In genomic region chrX:110311437-110312230, GRCh38 we compare ENCODE assay signal across 23 cellular contexts. TPM values are rescaled to one million over a fixed set of nuclear protein-coding genes. Genes with fewer than 3 reads are reported as not detected.
DNase-seq lines count a peak whose midpoint lies in the region; ATAC-seq, FAIRE-seq and TF ChIP-seq lines count a peak whose summit lies in the region.
"Had no signal": no experiment of that assay in that cellular context is flagged by ENCODE, and none has a peak within 500 bp of the region (broad histone marks: within the 10 kb centered on the region; RNA-seq: fewer than 3 reads in every experiment).

No MANE protein-coding gene starts in this region.

- H4K20me1 ChIP-seq in astrocyte (ENCODE audit: insufficient read depth, low read length), result peaks cover 65% of the 10 kb centered on the region

- H3K9me3 ChIP-seq in HEK293 (ENCODE audit: control insufficient read depth, insufficient read depth, low read depth, low read length), result no peaks in the 10 kb centered on the region
- H3K9me3 ChIP-seq in astrocyte (ENCODE audit: insufficient read depth, low read depth, low read length), result no peaks in the 10 kb centered on the region
- no peaks in the 10 kb centered on the region for H3K9me3 ChIP-seq in pancreas
- H3K9me3 ChIP-seq: SJCRH30, testis had no signal

- peaks cover 20% of the 10 kb centered on the region for H3K4me1 ChIP-seq in HEK293 (ENCODE audit: control insufficient read depth, insufficient read depth, low read length)
- H3K4me1 ChIP-seq in astrocyte (ENCODE audit: insufficient read depth, low read length), result peaks cover 4% of the 10 kb centered on the region
- H3K4me1 ChIP-seq in pancreas, result no peaks in the 10 kb centered on the region
- H3K4me1 ChIP-seq: SJCRH30, testis had no signal

- H3K4me1 Mint-ChIP-seq in activated CD8-positive, alpha-beta T cell treated with anti-CD3 and anti-CD28 coated beads for 36 hours (ENCODE audit: low read depth), result peaks cover 65% of the 10 kb centered on the region
- H3K4me1 Mint-ChIP-seq in activated CD8-positive, alpha-beta T cell treated with anti-CD3 and anti-CD28 coated beads, Interleukin-2, amount 10 ng/mL, durations not matched to agents 7 days and 5 days (ENCODE audit: low read depth), result peaks cover 30% of the 10 kb centered on the region
- H3K4me1 Mint-ChIP-seq in astrocyte (ENCODE audit: low read depth, unreplicated experiment), result peaks cover 27% of the 10 kb centered on the region

- WGBS in pancreas, 2 donors, result 77 to 100% methylated on average over 1 of the region's 1 CpG

- H3K9ac ChIP-seq in astrocyte (ENCODE audit: low read length), result no peak overlapping the region

- H3K27ac ChIP-seq in HEK293 (ENCODE audit: extremely low read depth, low read depth, low read length) (no peak overlapping the region), astrocyte (ENCODE audit: low read depth, low read length) (no peak overlapping the region), pancreas (no peak overlapping the region)
- H3K27ac ChIP-seq: foreskin keratinocyte, SJCRH30, skin epidermis, testis had no signal

- no peak for DNase-seq in activated CD8-positive, alpha-beta T cell treated with anti-CD3 and anti-CD28 coated beads for 36 hours
- no peak for DNase-seq in activated CD8-positive, alpha-beta T cell treated with anti-CD3 and anti-CD28 coated beads, Interleukin-2, amount 10 ng/mL, durations not matched to agents 7 days and 5 days
- no peak for DNase-seq in astrocyte (ENCODE audit: low read depth)
- DNase-seq in pancreas, result no peak
- DNase-seq in NCI-H2107 treated with DMSO at 0.1 percent for 48 hours (lab: John Stamatoyannopoulos, UW; ENCODE audit: unreplicated experiment), result no peak
- no peak for DNase-seq in activated CD8-positive, alpha-beta memory T cell treated with anti-CD3 and anti-CD28 coated beads, Interleukin-2, amount 50 U/mL, for 4 hours
- no peak for DNase-seq in activated effector memory CD4-positive, alpha-beta T cell treated with anti-CD3 and anti-CD28 coated beads, Interleukin-2, amount 50 U/mL, for 16 hours
- DNase-seq: activated naive CD8-positive, alpha-beta T cell treated with anti-CD3 and anti-CD28 coated beads, Interleukin-2, amount 10 ng/mL, durations not matched to agents 7 days and 5 days; foreskin keratinocyte; Kasumi-1; left cardiac atrium; mammary epithelial cell; NCI-H1092; NCI-H1930; NCI-H526 treated with DMSO at 0.1 percent for 48 hours; SJCRH30; testis had no signal

- H3K36me3 ChIP-seq in HEK293 (ENCODE audit: control insufficient read depth in 2 of 2, insufficient read depth in 1 of 2, low read length in 2 of 2) (no peaks in the 10 kb centered on the region), astrocyte (ENCODE audit: insufficient read depth, low read length) (no peaks in the 10 kb centered on the region), pancreas (no peaks in the 10 kb centered on the region)
- H3K36me3 ChIP-seq: SJCRH30 had no signal

- peak; percentile 49 for ATAC-seq in activated CD8-positive, alpha-beta T cell treated with anti-CD3 and anti-CD28 coated beads for 36 hours
- no peak for ATAC-seq in activated CD8-positive, alpha-beta T cell treated with anti-CD3 and anti-CD28 coated beads, Interleukin-2, amount 10 ng/mL, durations not matched to agents 7 days and 5 days
- ATAC-seq in pancreas, result no peak
- ATAC-seq: left cardiac atrium had no signal

- no peak overlapping the region for H2AFZ ChIP-seq in astrocyte (ENCODE audit: low read depth, low read length)

- CTCF ChIA-PET in activated CD8-positive, alpha-beta T cell treated with anti-CD3 and anti-CD28 coated beads for 36 hours (lab: Charles Lee), result no interaction called here
- CTCF ChIA-PET in activated CD8-positive, alpha-beta T cell treated with anti-CD3 and anti-CD28 coated beads, Interleukin-2, amount 10 ng/mL, durations not matched to agents 7 days and 5 days (lab: Charles Lee), result interaction anchor here (1.3 kb wide), 1 partner anchor 165 kb away, joined by 3 read pairs; no protein-coding TSS in a partner anchor
- CTCF ChIA-PET in HEK293 (lab: Yijun Ruan, JAX), result interaction anchor here (1.5 kb wide), 1 partner anchor 143 kb away, joined by 3 read pairs; no protein-coding TSS in a partner anchor

- no peaks in the 10 kb centered on the region for H3K9me3 Mint-ChIP-seq in activated CD8-positive, alpha-beta T cell treated with anti-CD3 and anti-CD28 coated beads for 36 hours
- no peaks in the 10 kb centered on the region for H3K9me3 Mint-ChIP-seq in activated CD8-positive, alpha-beta T cell treated with anti-CD3 and anti-CD28 coated beads, Interleukin-2, amount 10 ng/mL, durations not matched to agents 7 days and 5 days (ENCODE audit: insufficient read depth)
- no peaks in the 10 kb centered on the region for H3K9me3 Mint-ChIP-seq in astrocyte (ENCODE audit: unreplicated experiment)
- H3K9me3 Mint-ChIP-seq: activated naive CD8-positive, alpha-beta T cell treated with anti-CD3 and anti-CD28 coated beads, Interleukin-2, amount 10 ng/mL, durations not matched to agents 7 days and 5 days; stimulated activated memory B cell treated with anti-CD40 and anti-IgM and Interleukin-4, amounts not matched to agents 10 μg/mL and 1 μg/mL and 100 μg/mL, for 72 hours had no signal

- peaks cover 2% of the 10 kb centered on the region for H3K36me3 Mint-ChIP-seq in activated CD8-positive, alpha-beta T cell treated with anti-CD3 and anti-CD28 coated beads for 36 hours (ENCODE audit: low read depth)
- no peaks in the 10 kb centered on the region for H3K36me3 Mint-ChIP-seq in activated CD8-positive, alpha-beta T cell treated with anti-CD3 and anti-CD28 coated beads, Interleukin-2, amount 10 ng/mL, durations not matched to agents 7 days and 5 days (ENCODE audit: low read depth)
- no peaks in the 10 kb centered on the region for H3K36me3 Mint-ChIP-seq in astrocyte (ENCODE audit: low read depth, unreplicated experiment)
- H3K36me3 Mint-ChIP-seq: stimulated activated memory B cell treated with anti-CD40 and anti-IgM and Interleukin-4, amounts not matched to agents 10 μg/mL and 1 μg/mL and 100 μg/mL, for 72 hours had no signal

- H3K27me3 Mint-ChIP-seq in activated CD8-positive, alpha-beta T cell treated with anti-CD3 and anti-CD28 coated beads for 36 hours, result no peaks in the 10 kb centered on the region
- H3K27me3 Mint-ChIP-seq in activated CD8-positive, alpha-beta T cell treated with anti-CD3 and anti-CD28 coated beads, Interleukin-2, amount 10 ng/mL, durations not matched to agents 7 days and 5 days (ENCODE audit: low read depth), result no peaks in the 10 kb centered on the region
- no peaks in the 10 kb centered on the region for H3K27me3 Mint-ChIP-seq in astrocyte (ENCODE audit: low read depth, unreplicated experiment)
- H3K27me3 Mint-ChIP-seq: activated naive CD8-positive, alpha-beta T cell treated with anti-CD3 and anti-CD28 coated beads, Interleukin-2, amount 10 ng/mL, durations not matched to agents 7 days and 5 days; stimulated activated memory B cell treated with anti-CD40 and anti-IgM and Interleukin-4, amounts not matched to agents 10 μg/mL and 1 μg/mL and 100 μg/mL, for 72 hours had no signal

- no peak for TF ChIP-seq CTCF in activated CD8-positive, alpha-beta T cell treated with anti-CD3 and anti-CD28 coated beads for 36 hours (IDR thresholded peaks at IDR 0.05)
- TF ChIP-seq CTCF in HEK293 (tag by site-specific recombination; IDR thresholded peaks at IDR 0.05) (no peak), astrocyte (IDR thresholded peaks at IDR 0.05; ENCODE audit: insufficient read depth, low read depth, low read length) (no peak), pancreas (IDR thresholded peaks at IDR 0.05) (no peak)

- no peaks in the 10 kb centered on the region for H3K27me3 ChIP-seq in astrocyte (ENCODE audit: insufficient read depth, low read length)
- no peaks in the 10 kb centered on the region for H3K27me3 ChIP-seq in pancreas
- H3K27me3 ChIP-seq: foreskin keratinocyte, SJCRH30, testis had no signal

- H3K27ac Mint-ChIP-seq in activated CD8-positive, alpha-beta T cell treated with anti-CD3 and anti-CD28 coated beads for 36 hours, result peak overlapping the region; percentile 27
- H3K27ac Mint-ChIP-seq in activated CD8-positive, alpha-beta T cell treated with anti-CD3 and anti-CD28 coated beads, Interleukin-2, amount 10 ng/mL, durations not matched to agents 7 days and 5 days, result no peak overlapping the region
- peak overlapping the region; percentile 58 for H3K27ac Mint-ChIP-seq in astrocyte (ENCODE audit: unreplicated experiment)
- H3K27ac Mint-ChIP-seq: activated naive CD8-positive, alpha-beta T cell treated with anti-CD3 and anti-CD28 coated beads, Interleukin-2, amount 10 ng/mL, durations not matched to agents 7 days and 5 days had no signal

- intact Hi-C loops in activated CD8-positive, alpha-beta T cell treated with anti-CD3 and anti-CD28 coated beads for 36 hours (cut with micrococcal nuclease), result loop anchor here (10.0 kb wide), 1 partner anchor 147 kb away; no protein-coding TSS in a partner anchor
- intact Hi-C loops in pancreas (cut with DNase I), result no loop called here

- no peak overlapping the region for H3K4me2 ChIP-seq in astrocyte (ENCODE audit: low read length)

- H3K4me3 ChIP-seq in HEK293 (ENCODE audit: low read depth, low read length) (no peak overlapping the region), astrocyte (ENCODE audit: insufficient read depth, low read depth, low read length) (no peak overlapping the region), pancreas (no peak overlapping the region)
- H3K4me3 ChIP-seq: SJCRH30, skin epidermis, testis had no signal

- peaks cover 91% of the 10 kb centered on the region for H3K79me2 ChIP-seq in astrocyte (ENCODE audit: insufficient read depth, low read length)

- FAIRE-seq in astrocyte (lab: Jason Lieb, UNC) (peak; percentile 13), pancreas (lab: Jason Lieb, UNC) (peak; percentile 26)
- FAIRE-seq: RCC 7860, urothelium cell line had no signal

- POLR2A ChIA-PET in activated CD8-positive, alpha-beta T cell treated with anti-CD3 and anti-CD28 coated beads for 36 hours (lab: Charles Lee), result no interaction called here
- POLR2A ChIA-PET in activated CD8-positive, alpha-beta T cell treated with anti-CD3 and anti-CD28 coated beads, Interleukin-2, amount 10 ng/mL, durations not matched to agents 7 days and 5 days (lab: Charles Lee), result no interaction called here
- POLR2A ChIA-PET in HEK293 (lab: Yijun Ruan, JAX), result no interaction called here

- no peak overlapping the region for H3K4me3 Mint-ChIP-seq in activated CD8-positive, alpha-beta T cell treated with anti-CD3 and anti-CD28 coated beads for 36 hours
- H3K4me3 Mint-ChIP-seq in activated CD8-positive, alpha-beta T cell treated with anti-CD3 and anti-CD28 coated beads, Interleukin-2, amount 10 ng/mL, durations not matched to agents 7 days and 5 days, result no peak overlapping the region
- H3K4me3 Mint-ChIP-seq in astrocyte (ENCODE audit: unreplicated experiment), result no peak overlapping the region
- H3K4me3 Mint-ChIP-seq: activated naive CD8-positive, alpha-beta T cell treated with anti-CD3 and anti-CD28 coated beads, Interleukin-2, amount 10 ng/mL, durations not matched to agents 7 days and 5 days; stimulated activated memory B cell treated with anti-CD40 and anti-IgM and Interleukin-4, amounts not matched to agents 10 μg/mL and 1 μg/mL and 100 μg/mL, for 72 hours had no signal

RNA-seq across cellular contexts. Expression of gene AMMECR1, which starts 6.3 kb away (rescaled TPM):
- total RNA-seq in activated CD8-positive, alpha-beta T cell treated with anti-CD3 and anti-CD28 coated beads for 36 hours, result 1 to 10 TPM; 7.6 to 8.4 TPM
- 1 to 10 TPM; 7.3 to 7.5 TPM for total RNA-seq in activated CD8-positive, alpha-beta T cell treated with anti-CD3 and anti-CD28 coated beads, Interleukin-2, amount 10 ng/mL, durations not matched to agents 7 days and 5 days
- total RNA-seq in astrocyte (14.7 and 16.0 TPM in 2 replicates), pancreas (1 to 10 TPM; 1.7 to 4.1 (median 2.7) TPM)
- 1 to 10 TPM; 1.4 to 1.8 TPM for polyA plus RNA-seq in pancreas

RNA-seq across cellular contexts. Expression of gene RTL9, which starts 47.0 kb away (rescaled TPM):
- total RNA-seq in activated CD8-positive, alpha-beta T cell treated with anti-CD3 and anti-CD28 coated beads for 36 hours, result not detected
- total RNA-seq in activated CD8-positive, alpha-beta T cell treated with anti-CD3 and anti-CD28 coated beads, Interleukin-2, amount 10 ng/mL, durations not matched to agents 7 days and 5 days, result not detected
- total RNA-seq in astrocyte (0.91 and 0.94 TPM in 2 replicates), pancreas (under 1 TPM in 1 of 6 donors, not detected in 5; 0.03 TPM)
- polyA plus RNA-seq in pancreas, result under 1 TPM in 1 of 2 donors, not detected in 1; 0.05 TPM
- total RNA-seq: activated naive CD8-positive, alpha-beta T cell treated with anti-CD3 and anti-CD28 coated beads, Interleukin-2, amount 10 ng/mL, durations not matched to agents 7 days and 5 days; pulmonary artery endothelial cell had no signal
